1 cellular context compared by ENCODE assay signal in genomic region chr17:3448059-3448630, GRCh38.
TF ChIP-seq lines count a peak whose summit lies in the region.

No MANE protein-coding gene starts in this region.

TF ChIP-seq in A549, 52 proteins besides CTCF, POLR2A, EP300 and RAD21:
- TF ChIP-seq FOSL2 (IDR thresholded peaks at IDR 0.05) (no peak), FOSL2 (CRISPR knock-in tag; IDR thresholded peaks at IDR 0.05) (no peak), KDM5A (IDR thresholded peaks at IDR 0.05) (no peak), RCOR1 (IDR thresholded peaks at IDR 0.05; ENCODE audit: low read depth, low read length) (no peak), BCL3 (IDR thresholded peaks at IDR 0.05) (no peak), NPAS2 (CRISPR knock-in tag; IDR thresholded peaks at IDR 0.05; ENCODE audit: borderline replicate concordance) (no peak), CHD2 (IDR thresholded peaks at IDR 0.05; ENCODE audit: low read length, partially characterized antibody) (no peak), JUNB (IDR thresholded peaks at IDR 0.05) (no peak), KDM1A (IDR thresholded peaks at IDR 0.05; ENCODE audit: low read depth) (no peak), TP53 (CRISPR knock-in tag; IDR thresholded peaks at IDR 0.05) (no peak), JUN (IDR thresholded peaks at IDR 0.05) (no peak), RARB (CRISPR knock-in tag; IDR thresholded peaks at IDR 0.05) (no peak), POLR2AphosphoS2 (conservative IDR thresholded peaks at IDR 0.05; ENCODE audit: low read length) (no peak), ZC3H11A (IDR thresholded peaks at IDR 0.05) (no peak), MYC (IDR thresholded peaks at IDR 0.05; ENCODE audit: borderline replicate concordance, low read length) (no peak), ZFP36 (IDR thresholded peaks at IDR 0.05; ENCODE audit: borderline replicate concordance, partially characterized antibody) (no peak), SMC3 (IDR thresholded peaks at IDR 0.05) (no peak)
- TF ChIP-seq, protein P1, sequence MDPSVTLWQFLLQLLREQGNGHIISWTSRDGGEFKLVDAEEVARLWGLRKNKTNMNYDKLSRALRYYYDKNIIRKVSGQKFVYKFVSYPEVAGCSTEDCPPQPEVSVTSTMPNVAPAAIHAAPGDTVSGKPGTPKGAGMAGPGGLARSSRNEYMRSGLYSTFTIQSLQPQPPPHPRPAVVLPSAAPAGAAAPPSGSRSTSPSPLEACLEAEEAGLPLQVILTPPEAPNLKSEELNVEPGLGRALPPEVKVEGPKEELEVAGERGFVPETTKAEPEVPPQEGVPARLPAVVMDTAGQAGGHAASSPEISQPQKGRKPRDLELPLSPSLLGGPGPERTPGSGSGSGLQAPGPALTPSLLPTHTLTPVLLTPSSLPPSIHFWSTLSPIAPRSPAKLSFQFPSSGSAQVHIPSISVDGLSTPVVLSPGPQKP (IDR thresholded peaks at IDR 0.05; ENCODE audit: low read depth, low read length): no peak
- TF ChIP-seq, protein P2, sequence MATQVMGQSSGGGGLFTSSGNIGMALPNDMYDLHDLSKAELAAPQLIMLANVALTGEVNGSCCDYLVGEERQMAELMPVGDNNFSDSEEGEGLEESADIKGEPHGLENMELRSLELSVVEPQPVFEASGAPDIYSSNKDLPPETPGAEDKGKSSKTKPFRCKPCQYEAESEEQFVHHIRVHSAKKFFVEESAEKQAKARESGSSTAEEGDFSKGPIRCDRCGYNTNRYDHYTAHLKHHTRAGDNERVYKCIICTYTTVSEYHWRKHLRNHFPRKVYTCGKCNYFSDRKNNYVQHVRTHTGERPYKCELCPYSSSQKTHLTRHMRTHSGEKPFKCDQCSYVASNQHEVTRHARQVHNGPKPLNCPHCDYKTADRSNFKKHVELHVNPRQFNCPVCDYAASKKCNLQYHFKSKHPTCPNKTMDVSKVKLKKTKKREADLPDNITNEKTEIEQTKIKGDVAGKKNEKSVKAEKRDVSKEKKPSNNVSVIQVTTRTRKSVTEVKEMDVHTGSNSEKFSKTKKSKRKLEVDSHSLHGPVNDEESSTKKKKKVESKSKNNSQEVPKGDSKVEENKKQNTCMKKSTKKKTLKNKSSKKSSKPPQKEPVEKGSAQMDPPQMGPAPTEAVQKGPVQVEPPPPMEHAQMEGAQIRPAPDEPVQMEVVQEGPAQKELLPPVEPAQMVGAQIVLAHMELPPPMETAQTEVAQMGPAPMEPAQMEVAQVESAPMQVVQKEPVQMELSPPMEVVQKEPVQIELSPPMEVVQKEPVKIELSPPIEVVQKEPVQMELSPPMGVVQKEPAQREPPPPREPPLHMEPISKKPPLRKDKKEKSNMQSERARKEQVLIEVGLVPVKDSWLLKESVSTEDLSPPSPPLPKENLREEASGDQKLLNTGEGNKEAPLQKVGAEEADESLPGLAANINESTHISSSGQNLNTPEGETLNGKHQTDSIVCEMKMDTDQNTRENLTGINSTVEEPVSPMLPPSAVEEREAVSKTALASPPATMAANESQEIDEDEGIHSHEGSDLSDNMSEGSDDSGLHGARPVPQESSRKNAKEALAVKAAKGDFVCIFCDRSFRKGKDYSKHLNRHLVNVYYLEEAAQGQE (IDR thresholded peaks at IDR 0.05): no peak
